In genomic region chr12:11580125-11580751, GRCh38 we compare ENCODE assay signal across 9 cellular contexts.
DNase-seq lines count a peak whose midpoint lies in the region; ATAC-seq and TF ChIP-seq lines count a peak whose summit lies in the region.
"Had no signal": no experiment of that assay in that cellular context is flagged by ENCODE, and none has a peak within 500 bp of the region (broad histone marks: within the 10 kb centered on the region; RNA-seq: fewer than 3 reads in every experiment).

No MANE protein-coding gene starts in this region.

- peaks cover 0 to under 1% of the 10 kb centered on the region in 2 donors for H3K36me3 Mint-ChIP-seq in stimulated activated naive B cell treated with anti-CD40 and anti-IgM and Interleukin-4, amounts not matched to agents 10 μg/mL and 1 μg/mL and 100 μg/mL, for 72 hours

- peak overlapping the region; percentile 71 for H3K4me2 ChIP-seq in PC-3 (ENCODE audit: low read length)

- H3K4me3 Mint-ChIP-seq in stimulated activated naive B cell treated with anti-CD40 and anti-IgM and Interleukin-4, amounts not matched to agents 10 μg/mL and 1 μg/mL and 100 μg/mL, for 72 hours: peak overlapping the region; percentile 17 to 22
- H3K4me3 Mint-ChIP-seq: activated B cell treated with CpG ODN at 0.5 μM for 24 hours had no signal

- no peaks in the 10 kb centered on the region for H3K79me2 ChIP-seq in PC-3 (ENCODE audit: low read length)

- H3K4me1 ChIP-seq in PC-3 (ENCODE audit: insufficient read depth, low read length): peaks cover 42% of the 10 kb centered on the region

- peak overlapping the region; percentile 37; the same call in 1 of the 2 replicates for H2AFZ ChIP-seq in PC-3 (ENCODE audit: low read length)

- peaks cover 4 to 13% of the 10 kb centered on the region in 2 donors for H3K27me3 Mint-ChIP-seq in stimulated activated naive B cell treated with anti-CD40 and anti-IgM and Interleukin-4, amounts not matched to agents 10 μg/mL and 1 μg/mL and 100 μg/mL, for 72 hours

- H3K27ac Mint-ChIP-seq in stimulated activated naive B cell treated with anti-CD40 and anti-IgM and Interleukin-4, amounts not matched to agents 10 μg/mL and 1 μg/mL and 100 μg/mL, for 72 hours: peak overlapping the region; percentile 86
- H3K27ac Mint-ChIP-seq: activated B cell treated with CpG ODN at 0.5 μM for 24 hours had no signal

- BruUV-seq in PC-3 (replicated peaks; lab: Mats Ljungman, UMichigan): no TSS peak

- CTCF ChIA-PET in PC-3 (lab: Charles Lee): interaction anchor here (0.5 to 2.2 kb wide), 7 partner anchors 34 to 1156 kb away, joined by 3 to 29 read pairs (median 6); no protein-coding TSS in a partner anchor

- H3K27me3 ChIP-seq in PC-3 (ENCODE audit: low read length): no peaks in the 10 kb centered on the region

- H3K4me3 ChIP-seq in PC-3 (ENCODE audit: low read length) (no peak overlapping the region; the same call in 1 of the 2 replicates), fibroblast of the aortic adventitia (ENCODE audit: low read depth, low read length) (no peak overlapping the region)

- H3K27ac ChIP-seq in PC-3 (ENCODE audit: low read length): peak overlapping the region; percentile 92

- peaks cover 4% of the 10 kb centered on the region for H3F3A ChIP-seq in PC-3 (ENCODE audit: low read length, unreplicated experiment)

- TF ChIP-seq CTCF in GM12874 (IDR thresholded peaks at IDR 0.05; ENCODE audit: insufficient read depth, low read depth, low read length) (0 out of 2 replicates have a peak, but pooled peaks have one; percentile 7), PC-3 (conservative IDR thresholded peaks at IDR 0.05; ENCODE audit: low read depth, low read length) (no peak), fibroblast of the aortic adventitia (IDR thresholded peaks at IDR 0.05; ENCODE audit: insufficient read depth, low read length) (no peak)

- DNase-seq in PC-3: peak; percentile 96
- peak; percentile 93 for DNase-seq in fibroblast of the aortic adventitia (ENCODE audit: low read depth)
- DNase-seq in stimulated activated naive B cell treated with anti-CD40 and anti-IgM and Interleukin-4, amounts not matched to agents 10 μg/mL and 1 μg/mL and 100 μg/mL, for 72 hours: peak; percentile 78
- DNase-seq in activated CD8-positive, alpha-beta memory T cell treated with anti-CD3 and anti-CD28 coated beads, Interleukin-2, amount 50 U/mL, for 48 hours: no peak
- DNase-seq in stimulated activated CD4-positive, alpha-beta T cell treated with anti-CD3 and anti-CD28 coated beads, Interleukin-1b, Interleukin-23, amount 100 ng/mL, for 48 hours: no peak
- DNase-seq: activated B cell treated with CpG ODN at 0.5 μM for 24 hours had no signal

- peak overlapping the region; percentile 13; the same call in 1 of the 2 replicates for H3K9ac ChIP-seq in PC-3 (ENCODE audit: low read length)

- ATAC-seq in PC-3: peak; percentile 91
- ATAC-seq in stimulated activated naive B cell treated with anti-CD40 and anti-IgM and Interleukin-4, amounts not matched to agents 10 μg/mL and 1 μg/mL and 100 μg/mL, for 72 hours (replicated peaks): peak; percentile 81 to 85
- no peak for ATAC-seq in HG03521 (IDR thresholded peaks at IDR 0.05; ENCODE audit: unreplicated experiment)
- no peak for ATAC-seq in HG03520 (IDR thresholded peaks at IDR 0.05; ENCODE audit: unreplicated experiment)

- H3K9me3 Mint-ChIP-seq in stimulated activated naive B cell treated with anti-CD40 and anti-IgM and Interleukin-4, amounts not matched to agents 10 μg/mL and 1 μg/mL and 100 μg/mL, for 72 hours: peaks cover 0 to 3% of the 10 kb centered on the region in 2 donors
- H3K9me3 Mint-ChIP-seq: activated B cell treated with CpG ODN at 0.5 μM for 24 hours had no signal

- H3K36me3 ChIP-seq in PC-3 (ENCODE audit: low read depth, low read length): no peaks in the 10 kb centered on the region

- intact Hi-C loops in PC-3 (cut with micrococcal nuclease): loop anchor here (2.0 to 10.0 kb wide), 5 partner anchors 25 to 305 kb away; partner anchors contain the start of gene ETV6

- peaks cover 26 to 55% of the 10 kb centered on the region in 2 donors for H3K4me1 Mint-ChIP-seq in stimulated activated naive B cell treated with anti-CD40 and anti-IgM and Interleukin-4, amounts not matched to agents 10 μg/mL and 1 μg/mL and 100 μg/mL, for 72 hours

- no peaks in the 10 kb centered on the region for H3K9me3 ChIP-seq in PC-3 (ENCODE audit: low read length)

- POLR2A ChIA-PET in PC-3 (lab: Charles Lee; ENCODE audit: unreplicated experiment): interaction anchor here (0.6 to 0.7 kb wide), 2 partner anchors 151 to 777 kb away, joined by 3 read pairs; partner anchors contain the start of gene BORCS5

- H4K20me1 ChIP-seq in PC-3 (ENCODE audit: low read length): no peaks in the 10 kb centered on the region

- H3K9me2 ChIP-seq in PC-3 (replicated peaks; ENCODE audit: low read length): no peaks in the 10 kb centered on the region

Comparison
In these comparisons a context has a peak if more than half of its experiments do, and no peak if none do; other contexts are left out.
1. ATAC-seq: peak in PC-3 (single experiment) and stimulated activated naive B cell treated with anti-CD40 and anti-IgM and Interleukin-4, amounts not matched to agents 10 μg/mL and 1 μg/mL and 100 μg/mL, for 72 hours (2 of 2); none in HG03521 (single experiment) and HG03520 (single experiment).
2. DNase-seq: peak in PC-3 (single experiment), fibroblast of the aortic adventitia (single experiment) and stimulated activated naive B cell treated with anti-CD40 and anti-IgM and Interleukin-4, amounts not matched to agents 10 μg/mL and 1 μg/mL and 100 μg/mL, for 72 hours (single experiment); none in activated CD8-positive, alpha-beta memory T cell treated with anti-CD3 and anti-CD28 coated beads, Interleukin-2, amount 50 U/mL, for 48 hours (single experiment) and stimulated activated CD4-positive, alpha-beta T cell treated with anti-CD3 and anti-CD28 coated beads, Interleukin-1b, Interleukin-23, amount 100 ng/mL, for 48 hours (single experiment).